In the genomic region with DNA sequence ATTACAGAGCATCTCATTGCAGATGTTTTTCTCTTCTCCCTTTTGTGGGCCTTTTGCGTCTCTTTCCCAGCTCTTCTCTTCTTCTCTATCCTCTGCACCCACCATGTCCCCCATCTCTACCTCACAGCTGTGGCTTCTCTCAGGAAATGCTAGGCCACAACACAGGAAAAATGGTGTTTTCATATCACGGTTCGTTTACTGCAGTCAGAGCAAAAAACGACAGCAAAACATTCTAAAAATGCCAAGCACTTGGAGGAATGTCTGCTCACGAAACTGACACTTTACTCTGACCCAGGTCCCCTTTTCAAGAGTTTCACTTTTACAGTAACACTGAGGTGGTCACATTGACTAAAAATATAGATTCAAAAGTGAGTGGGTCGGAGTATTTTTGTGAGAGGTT, we compare ENCODE assay signal across 7 cellular contexts.
DNase-seq lines count a peak whose midpoint lies in the region; ATAC-seq, FAIRE-seq and TF ChIP-seq lines count a peak whose summit lies in the region.

No MANE protein-coding gene starts in this region.

- H2BK5ac ChIP-seq in trophoblast cell (ENCODE audit: low read depth, low read length, poor library complexity) = peak overlapping the region; percentile 34

- no peak overlapping the region for H2BK12ac ChIP-seq in trophoblast cell (ENCODE audit: low read length)

- H2AFZ ChIP-seq in trophoblast cell (ENCODE audit: insufficient read depth, low read length, poor library complexity) = no peak overlapping the region

- H3K27ac ChIP-seq in SJCRH30 (peak overlapping the region; percentile 25; the same call in 1 of the 2 replicates), trophoblast cell (ENCODE audit: low read depth, low read length) (peak overlapping the region; percentile 57)

- peak overlapping the region; percentile 41 for H2BK120ac ChIP-seq in trophoblast cell (ENCODE audit: insufficient read depth, low read length, poor library complexity)

- H4K12ac ChIP-seq in trophoblast cell (ENCODE audit: low read depth, low read length) = no peak overlapping the region

- WGBS in trophoblast cell (ENCODE audit: extremely low coverage, insufficient coverage, insufficient read length) = no CpG with 5 or more reads among the region's 6 CpGs

- peaks cover 30% of the 10 kb centered on the region for H3K4me1 ChIP-seq in SJCRH30
- peaks cover 25 to 29% of the 10 kb centered on the region in 2 experiments for H3K4me1 ChIP-seq in trophoblast cell (ENCODE audit: control insufficient read depth in 1 of 2, insufficient read depth in 2 of 2, low read length in 2 of 2)

- ATAC-seq in GM19025 (IDR thresholded peaks at IDR 0.05; ENCODE audit: low read depth, unreplicated experiment) (peak; percentile 79), HG02763 (IDR thresholded peaks at IDR 0.05; ENCODE audit: unreplicated experiment) (peak; percentile 98)

- H3K23ac ChIP-seq in trophoblast cell (ENCODE audit: low read length) = no peak overlapping the region

- H4K91ac ChIP-seq in trophoblast cell (ENCODE audit: low read depth, low read length) = peak overlapping the region; percentile 55

- H3K27me3 ChIP-seq in SJCRH30 (no peaks in the 10 kb centered on the region), trophoblast cell (ENCODE audit: insufficient read depth, low read length) (no peaks in the 10 kb centered on the region)

- H3K4me3 ChIP-seq in SJCRH30 (no peak overlapping the region), trophoblast cell (ENCODE audit: low read depth, low read length) (no peak overlapping the region)

- FAIRE-seq in D721Med (lab: Jason Lieb, UNC) = no peak

- peak overlapping the region; percentile 22 for H4K8ac ChIP-seq in trophoblast cell (ENCODE audit: low read depth, low read length)

- no peak overlapping the region for H2AK5ac ChIP-seq in trophoblast cell (ENCODE audit: low read length)

- H3K4me2 ChIP-seq in trophoblast cell (ENCODE audit: low read length) = no peak overlapping the region

- H3K9ac ChIP-seq in trophoblast cell (ENCODE audit: low read length) = no peak overlapping the region

- no peaks in the 10 kb centered on the region for H3K9me3 ChIP-seq in SJCRH30 (replicated peaks)
- H3K9me3 ChIP-seq in trophoblast cell (ENCODE audit: insufficient read depth, low read depth, low read length) = no peaks in the 10 kb centered on the region

- H3K79me1 ChIP-seq in trophoblast cell (ENCODE audit: low read length) = peaks cover 29% of the 10 kb centered on the region

- DNase-seq in SJCRH30 (peak; percentile 16 to 35), trophoblast cell (peak in 1 of 2 donors; percentile 11), D721Med (ENCODE audit: insufficient read length, low spot score) (no peak), DMS 273 treated with DMSO at 0.1 percent for 48 hours (lab: John Stamatoyannopoulos, UW) (no peak), NCI-H526 (lab: John Stamatoyannopoulos, UW) (no peak)

- no peak overlapping the region for H3K14ac ChIP-seq in trophoblast cell (ENCODE audit: low read length)

- no peaks in the 10 kb centered on the region for H3K36me3 ChIP-seq in SJCRH30
- no peaks in the 10 kb centered on the region for H3K36me3 ChIP-seq in trophoblast cell (ENCODE audit: control insufficient read depth in 1 of 2, insufficient read depth in 2 of 2, low read length in 2 of 2)

- H3K4ac ChIP-seq in trophoblast cell (ENCODE audit: low read depth, low read length) = no peak overlapping the region

- TF ChIP-seq CTCF in D721Med (IDR thresholded peaks at IDR 0.05; ENCODE audit: insufficient read depth, missing control alignments) = no peak

- no peak overlapping the region for H3K18ac ChIP-seq in trophoblast cell (ENCODE audit: low read length)

- H3K79me2 ChIP-seq in trophoblast cell (ENCODE audit: control insufficient read depth, insufficient read depth, low read length, poor library complexity) = peaks cover 3% of the 10 kb centered on the region

Comparison
In these comparisons a context has a peak if more than half of its experiments do, and no peak if none do; other contexts are left out.
1. DNase-seq: peak in SJCRH30 (2 of 2); none in D721Med (single experiment), DMS 273 treated with DMSO at 0.1 percent for 48 hours (single experiment) and NCI-H526 (0 of 2).